Comparison of ENCODE assay signal across 8 cellular contexts in the genomic region with DNA sequence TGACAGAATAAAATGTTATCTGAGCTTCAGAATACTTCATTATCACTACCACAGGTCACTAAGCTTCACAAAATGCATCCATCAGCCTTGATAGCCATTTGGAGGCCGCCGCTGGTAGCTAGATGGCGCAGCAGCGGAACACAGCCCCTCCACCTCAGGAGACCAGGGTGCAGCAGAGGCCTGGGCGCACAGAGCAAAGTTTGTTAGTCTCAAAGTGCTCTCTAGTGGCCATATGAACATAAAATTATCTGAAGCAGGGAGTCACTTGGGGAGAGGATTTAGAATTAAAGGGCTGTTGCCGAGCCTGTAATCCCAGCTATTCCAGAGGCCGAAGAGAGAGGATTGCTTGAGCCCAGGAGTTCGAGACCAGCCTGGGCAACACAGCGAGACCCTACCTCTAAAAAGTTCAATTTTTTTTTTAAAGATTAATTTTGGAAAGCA. TPM values are rescaled to one million over a fixed set of nuclear protein-coding genes. Genes with fewer than 3 reads are reported as not detected.
DNase-seq lines count a peak whose midpoint lies in the region; ATAC-seq and TF ChIP-seq lines count a peak whose summit lies in the region.

No MANE protein-coding gene starts in this region.

- H3K4me3 ChIP-seq in right atrium auricular region = no peak overlapping the region

- ATAC-seq in Right ventricle myocardium inferior (peak; percentile 91), HG02759 (IDR thresholded peaks at IDR 0.05; ENCODE audit: unreplicated experiment) (peak; percentile 100), left colon (peak; percentile 83)

- no peaks in the 10 kb centered on the region for H3K36me3 ChIP-seq in right atrium auricular region

- peak in 1 of 2 donors; percentile 75 for TF ChIP-seq CTCF in right atrium auricular region (IDR thresholded peaks at IDR 0.05)
- peak; percentile 61 to 68 for TF ChIP-seq CTCF in brain (conservative IDR thresholded peaks at IDR 0.05)

- DNase-seq in Right ventricle myocardium inferior (ENCODE audit: missing footprints) = peak; percentile 82
- DNase-seq in right atrium auricular region (ENCODE audit: low spot score) = no peak
- peak; percentile 60 for DNase-seq in NCI-H1436 (lab: John Stamatoyannopoulos, UW)
- peak; percentile 29 for DNase-seq in T-helper 9 cell
- peak; percentile 63 to 72 for DNase-seq in left colon
- peak; percentile 32 to 41 for DNase-seq in stimulated activated CD8-positive, alpha-beta memory T cell treated with anti-CD3 and anti-CD28 coated beads, Interleukin-15, amount 100 ng/mL, for 4 hours (ENCODE audit: low read depth in 2 of 2)

- H3K27me3 Mint-ChIP-seq in brain = no peaks in the 10 kb centered on the region

- H3K9me3 Mint-ChIP-seq in brain = peaks cover 0 to 3% (median 0%) of the 10 kb centered on the region in 5 experiments

- H3K9me3 ChIP-seq in right atrium auricular region = no peaks in the 10 kb centered on the region

- no peaks in the 10 kb centered on the region for H3K36me3 Mint-ChIP-seq in brain

- H3K27ac ChIP-seq in right atrium auricular region = no peak overlapping the region

- H3K27me3 ChIP-seq in right atrium auricular region = no peaks in the 10 kb centered on the region

- intact Hi-C loops in Right ventricle myocardium inferior (cut with DNase I) (no loop called here), left colon (cut with DNase I, micrococcal nuclease) (no loop called here)

- peak overlapping the region in 1 of 5 experiments; percentile 22 for H3K4me3 Mint-ChIP-seq in brain

- H3K4me1 ChIP-seq in right atrium auricular region = no peaks in the 10 kb centered on the region

- peak overlapping the region in 4 of 5 experiments; percentile 4 to 61 (median 34) for H3K27ac Mint-ChIP-seq in brain

- H3K4me1 Mint-ChIP-seq in brain = peaks cover 35% of the 10 kb centered on the region

RNA-seq across cellular contexts. Expression of a gene that starts 8.1 kb away (rescaled TPM):
- total RNA-seq in Right ventricle myocardium inferior (44.1 TPM), right atrium auricular region (10 to 100 TPM; 25.8 to 37.5 TPM), left colon (10 to 100 TPM; 41.8 to 65.8 TPM)
- polyA plus RNA-seq in brain (ENCODE audit: insufficient read depth, low read depth, low replicate concordance) = 65.7 TPM
